9 cellular contexts compared by ENCODE assay signal in the genomic region with DNA sequence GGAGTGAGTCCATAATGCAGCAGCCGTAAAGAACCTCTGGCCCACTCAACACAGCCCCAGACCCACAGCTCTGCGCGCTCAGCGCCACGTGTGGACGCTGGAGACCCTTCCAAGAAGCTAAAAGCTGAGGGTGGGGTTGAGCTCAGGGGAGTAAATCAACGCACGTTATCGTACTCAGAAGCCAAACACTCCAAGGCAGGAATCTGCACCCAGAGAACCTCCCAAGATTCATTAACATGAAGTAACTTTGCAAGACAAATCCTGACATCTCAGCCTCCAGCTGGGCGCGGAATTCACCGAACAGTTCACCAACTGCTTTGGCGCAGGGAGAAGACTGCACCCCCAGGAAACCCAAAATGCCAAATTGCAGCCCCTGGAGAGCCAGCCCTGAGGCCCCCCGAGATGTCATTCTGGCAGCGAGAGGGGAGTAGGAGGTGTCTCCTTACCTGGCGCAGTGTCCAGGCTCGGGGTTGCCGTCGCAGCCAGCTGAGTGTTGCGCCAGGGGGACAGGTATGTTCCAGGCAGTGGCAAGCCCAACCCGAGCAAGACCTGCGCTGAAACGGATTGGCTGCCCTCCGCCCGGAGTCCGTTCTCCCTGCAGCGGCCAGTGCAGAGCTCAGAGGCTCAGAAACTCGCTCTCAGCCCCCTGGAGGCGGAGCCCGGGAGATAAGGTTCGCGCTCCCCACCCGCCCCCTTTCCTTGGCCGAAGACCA. TPM values are rescaled to one million over a fixed set of nuclear protein-coding genes. Genes with fewer than 3 reads are reported as not detected.
A peak's percentile ranks its signal among the peaks of the same experiment; 100 is the strongest.
DNase-seq lines count a peak whose midpoint lies in the region; ATAC-seq and TF ChIP-seq lines count a peak whose summit lies in the region.
"Had no signal": no experiment of that assay in that cellular context is flagged by ENCODE, and none has a peak within 500 bp of the region (broad histone marks: within the 10 kb centered on the region; RNA-seq: fewer than 3 reads in every experiment).

TSS of gene COL21A1 (minus strand) at position 640 of the 713 bp plus-strand sequence. CDS start 64,962 bp downstream, outside the sequence.

- H3K27ac ChIP-seq in right cardiac atrium (ENCODE audit: low read length) (no peak within 1 kb of the TSS), rectal smooth muscle tissue (ENCODE audit: low read depth, low read length) (peak within 1 kb of the TSS; percentile 44), OCI-LY7 (ENCODE audit: low read depth, low read length, poor library complexity, severe bottlenecking) (no peak within 1 kb of the TSS)

- H3K4me2 ChIP-seq in OCI-LY7 (ENCODE audit: low read length), result no peak within 1 kb of the TSS

- H3K27me3 ChIP-seq in right cardiac atrium (ENCODE audit: control insufficient read depth, insufficient read depth), result no peaks in the 10 kb centered on the region
- no peaks in the 10 kb centered on the region for H3K27me3 ChIP-seq in rectal smooth muscle tissue (ENCODE audit: control insufficient read depth, insufficient read depth, low read length)

- no peaks in the 10 kb centered on the region for H3K9me2 ChIP-seq in OCI-LY7 (ENCODE audit: insufficient read depth, low read length)

- no peak within 1 kb of the TSS for H3K9ac ChIP-seq in rectal smooth muscle tissue (ENCODE audit: low read length)

- H3K9me3 ChIP-seq in right cardiac atrium (ENCODE audit: control insufficient read depth, low read length), result no peaks in the 10 kb centered on the region
- H3K9me3 ChIP-seq in OCI-LY7 (ENCODE audit: low read length), result no peaks in the 10 kb centered on the region

- no peaks in the 10 kb centered on the region for H3K9me3 Mint-ChIP-seq in activated T-helper 17 cell treated with anti-CD3 and anti-CD28 coated beads, Interleukin-2, amount 50 U/mL, for 72 hours

- no peaks in the 10 kb centered on the region for H3K4me1 Mint-ChIP-seq in activated T-helper 17 cell treated with anti-CD3 and anti-CD28 coated beads, Interleukin-2, amount 50 U/mL, for 72 hours

- no peaks in the 10 kb centered on the region for H3K79me2 ChIP-seq in OCI-LY7 (ENCODE audit: insufficient read depth, low read depth, low read length)

- no peak within 1 kb of the TSS for H3K4me3 Mint-ChIP-seq in activated T-helper 17 cell treated with anti-CD3 and anti-CD28 coated beads, Interleukin-2, amount 50 U/mL, for 72 hours

- WGBS in right cardiac atrium, result 5% methylated on average over 34 of the region's 34 CpGs

- no peaks in the 10 kb centered on the region for H3K36me3 ChIP-seq in rectal smooth muscle tissue (ENCODE audit: control insufficient read depth, insufficient read depth, low read length)
- H3K36me3 ChIP-seq in OCI-LY7 (ENCODE audit: insufficient read depth, low read length), result no peaks in the 10 kb centered on the region

- no peak within 1 kb of the TSS for H3K4me3 ChIP-seq in WI38 (ENCODE audit: low read depth, low read length)
- H3K4me3 ChIP-seq in right cardiac atrium (ENCODE audit: low read length), result peak within 1 kb of the TSS; percentile 52
- H3K4me3 ChIP-seq in rectal smooth muscle tissue (ENCODE audit: low read length), result peak within 1 kb of the TSS; percentile 64
- no peak within 1 kb of the TSS for H3K4me3 ChIP-seq in OCI-LY7 (ENCODE audit: low read depth, low read length, poor library complexity, severe bottlenecking)

- H3K4me1 ChIP-seq in right cardiac atrium (ENCODE audit: control insufficient read depth, insufficient read depth, low read length) (no peaks in the 10 kb centered on the region), rectal smooth muscle tissue (ENCODE audit: control insufficient read depth, insufficient read depth, low read length) (peaks cover 7% of the 10 kb centered on the region), OCI-LY7 (ENCODE audit: insufficient read depth, low read length, poor library complexity, severe bottlenecking) (no peaks in the 10 kb centered on the region)

- H2AFZ ChIP-seq in OCI-LY7 (ENCODE audit: low read length), result no peak within 1 kb of the TSS

- TF ChIP-seq CTCF in WI38 (IDR thresholded peaks at IDR 0.05; ENCODE audit: low read depth, low read length) (0 out of 2 replicates have a peak, but pooled peaks have one; percentile 13), OCI-LY7 (conservative IDR thresholded peaks at IDR 0.05; ENCODE audit: low read length) (no peak)

- CTCF ChIA-PET in OCI-LY7 (lab: Charles Lee; ENCODE audit: unreplicated experiment), result no interaction called here

- POLR2A ChIA-PET in OCI-LY7 (lab: Charles Lee), result interaction anchor here (0.6 kb wide), 1 partner anchor 70 kb away, joined by 6 read pairs; no protein-coding TSS in a partner anchor

- H4K20me1 ChIP-seq in OCI-LY7 (ENCODE audit: insufficient read depth, low read length), result no peaks in the 10 kb centered on the region

- H3K36me3 Mint-ChIP-seq in activated T-helper 17 cell treated with anti-CD3 and anti-CD28 coated beads, Interleukin-2, amount 50 U/mL, for 72 hours (ENCODE audit: low read depth), result no peaks in the 10 kb centered on the region

- in situ Hi-C loops in G401 (cut with HindIII; ENCODE audit: low sequenced_read_pairs), result no loop called here

- intact Hi-C loops in right cardiac atrium (cut with DNase I) (no loop called here), OCI-LY7 (cut with micrococcal nuclease; ENCODE audit: unreplicated experiment) (no loop called here)

- ATAC-seq in right cardiac atrium (peak; percentile 88), GM18861 (IDR thresholded peaks at IDR 0.05; ENCODE audit: unreplicated experiment) (no peak), HG02763 (IDR thresholded peaks at IDR 0.05; ENCODE audit: unreplicated experiment) (no peak)
- ATAC-seq in activated T-helper 17 cell treated with anti-CD3 and anti-CD28 coated beads, Interleukin-2, amount 50 U/mL, for 72 hours (replicated peaks), result no peak

- H3K27ac Mint-ChIP-seq in activated T-helper 17 cell treated with anti-CD3 and anti-CD28 coated beads, Interleukin-2, amount 50 U/mL, for 72 hours, result no peak within 1 kb of the TSS

- peak; percentile 64 for DNase-seq in G401 (ENCODE audit: low spot score)
- peak; percentile 50 to 88 (median 87) for DNase-seq in right cardiac atrium
- no peak for DNase-seq in OCI-LY7 (ENCODE audit: low spot score)
- DNase-seq: SHP77 treated with DMSO at 0.1 percent for 48 hours had no signal

- peaks cover 7% of the 10 kb centered on the region for H3K27me3 Mint-ChIP-seq in activated T-helper 17 cell treated with anti-CD3 and anti-CD28 coated beads, Interleukin-2, amount 50 U/mL, for 72 hours

- BruUV-seq in OCI-LY7 (replicated peaks; lab: Mats Ljungman, UMichigan), result no TSS peak

RNA-seq across cellular contexts. Expression of gene COL21A1, which starts in this region (rescaled TPM):
- not detected in 2 replicates for total RNA-seq in G401 (2014; rRNA removed; shearing (Covaris generic))
- total RNA-seq in right cardiac atrium (10 to 100 TPM; 11.1 to 25.2 (median 19.4) TPM), OCI-LY7 (2022) (not detected in 2 replicates)
- polyA plus RNA-seq in right cardiac atrium, result 19.9 TPM
- not detected in 2 replicates for total RNA-seq in OCI-LY7 (2014; rRNA removed; shearing (Covaris generic))
- total RNA-seq in activated T-helper 17 cell treated with anti-CD3 and anti-CD28 coated beads, Interleukin-2, amount 50 U/mL, for 72 hours, result not detected

Comparison
In these comparisons a context has a peak if more than half of its experiments do, and no peak if none do; other contexts are left out.
1. RNA of gene COL21A1 (total RNA-seq): 11.1 to 25.2 TPM in right cardiac atrium; not detected in G401, not detected in OCI-LY7 and not detected in activated T-helper 17 cell treated with anti-CD3 and anti-CD28 coated beads, Interleukin-2, amount 50 U/mL, for 72 hours; every median in the first group is over 10 times any median in the second.
2. Peak in DNase-seq in G401; RNA of the gene not detected or under 1 TPM.
3. H3K4me3 ChIP-seq: peak in right cardiac atrium (single experiment) and rectal smooth muscle tissue (single experiment); none in WI38 (single experiment) and OCI-LY7 (single experiment).
4. ATAC-seq: peak in right cardiac atrium (2 of 2); none in GM18861 (single experiment), activated T-helper 17 cell treated with anti-CD3 and anti-CD28 coated beads, Interleukin-2, amount 50 U/mL, for 72 hours (single experiment) and HG02763 (single experiment).